ENCODE assay signal across 14 cellular contexts in the genomic region with DNA sequence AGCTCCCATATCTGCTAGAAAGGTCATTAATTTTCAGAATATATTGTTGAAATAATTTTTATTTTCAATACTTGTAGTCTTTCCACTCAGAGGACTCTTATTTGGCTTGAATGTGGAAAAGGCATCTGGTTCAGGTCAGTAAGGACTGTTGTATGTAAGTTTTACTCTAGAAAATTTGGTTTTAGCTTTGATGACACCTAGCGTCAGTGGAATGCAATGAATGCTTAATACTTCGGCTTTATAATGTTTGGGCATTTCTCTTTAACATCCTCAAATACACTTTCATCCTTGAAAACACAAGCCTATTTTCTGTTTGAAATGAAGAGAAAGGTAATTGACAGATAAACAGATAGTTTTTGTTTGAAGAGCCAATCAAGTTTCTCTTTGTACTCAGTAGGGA.
DNase-seq lines count a peak whose midpoint lies in the region; FAIRE-seq and TF ChIP-seq lines count a peak whose summit lies in the region.
"Had no signal": no experiment of that assay in that cellular context is flagged by ENCODE, and none has a peak within 500 bp of the region (broad histone marks: within the 10 kb centered on the region; RNA-seq: fewer than 3 reads in every experiment).

No MANE protein-coding gene starts in this region.

- FAIRE-seq in endometrium (lab: Jason Lieb, UNC): peak; percentile 72
- FAIRE-seq: GM12892, keratinocyte had no signal

- TF ChIP-seq CTCF in AG09319 (IDR thresholded peaks at IDR 0.05; ENCODE audit: low read depth, low read length): peak; percentile 32

- DNase-seq in AG09319 (ENCODE audit: extremely low read depth, low read depth): no peak
- peak; percentile 15 for DNase-seq in NCI-H460 (ENCODE audit: extremely low read depth, low read depth)
- DNase-seq in myocyte (ENCODE audit: low read depth): peak; percentile 49
- DNase-seq in putamen (ENCODE audit: low spot score): no peak
- DNase-seq in OCI-M2 (lab: John Stamatoyannopoulos, UW; ENCODE audit: unreplicated experiment): no peak
- DNase-seq in NCI-H187 (lab: John Stamatoyannopoulos, UW): no peak
- DNase-seq in 8988T: no peak
- DNase-seq: activated CD4-positive, alpha-beta T cell treated with anti-CD3 and anti-CD28 coated beads for 1 hour; activated gamma-delta T cell; effector CD8-positive, alpha-beta T cell; uterus had no signal

Comparison
In these comparisons a context has a peak if more than half of its experiments do, and no peak if none do; other contexts are left out.
1. DNase-seq: peak in NCI-H460 (single experiment) and myocyte (single experiment); none in AG09319 (single experiment), putamen (single experiment), OCI-M2 (single experiment), NCI-H187 (0 of 2) and 8988T (single experiment).